Comparison of ENCODE assay signal across 12 cellular contexts in genomic region chr1:209926045-209926444, GRCh38. TPM values are rescaled to one million over a fixed set of nuclear protein-coding genes. Genes with fewer than 3 reads are reported as not detected.
A peak's percentile ranks its signal among the peaks of the same experiment; 100 is the strongest.
DNase-seq lines count a peak whose midpoint lies in the region; ATAC-seq and TF ChIP-seq lines count a peak whose summit lies in the region.
"Had no signal": no experiment of that assay in that cellular context is flagged by ENCODE, and none has a peak within 500 bp of the region (broad histone marks: within the 10 kb centered on the region; RNA-seq: fewer than 3 reads in every experiment).

No MANE protein-coding gene starts in this region.

- WGBS in SK-N-SH (ENCODE audit: low lambda C conversion rate), result 3% methylated on average over 3 of the region's 3 CpGs
- 45% methylated on average over 3 of the region's 3 CpGs for WGBS in esophagus muscularis mucosa

- POLR2A ChIA-PET in SK-N-SH (lab: Yijun Ruan, JAX), result interaction anchor here (1.0 kb wide), 1 partner anchor 14 kb away, joined by 3 read pairs; no protein-coding TSS in a partner anchor

- H3K4me1 Mint-ChIP-seq in type B pancreatic cell (ENCODE audit: unreplicated experiment), result no peaks in the 10 kb centered on the region
- H3K4me1 Mint-ChIP-seq: stimulated activated naive B cell treated with anti-CD40 and anti-IgM and Interleukin-4, amounts not matched to agents 10 μg/mL and 1 μg/mL and 100 μg/mL, for 72 hours had no signal

- TF ChIP-seq EP300 in SK-N-SH (IDR thresholded peaks at IDR 0.05; ENCODE audit: borderline replicate concordance in 1 of 2, low read depth in 1 of 2, low read length in 1 of 2) (peak in 1 of 2 experiments; percentile 33; a peak in 1 of 4 replicates), esophagus muscularis mucosa (IDR thresholded peaks at IDR 0.05) (no peak)

- H3K9ac ChIP-seq in SK-N-SH, result peak overlapping the region; percentile 23; the same call in 1 of the 2 replicates

- no peaks in the 10 kb centered on the region for H3K9me2 ChIP-seq in SK-N-SH

- no peaks in the 10 kb centered on the region for H3K36me3 Mint-ChIP-seq in type B pancreatic cell
- H3K36me3 Mint-ChIP-seq: activated naive CD8-positive, alpha-beta T cell; stimulated activated naive B cell treated with anti-CD40 and anti-IgM and Interleukin-4, amounts not matched to agents 10 μg/mL and 1 μg/mL and 100 μg/mL, for 72 hours had no signal

- intact Hi-C loops in esophagus muscularis mucosa (cut with DNase I), result no loop called here

- H3K36me3 ChIP-seq in SK-N-SH (replicated peaks in 1 of 2; ENCODE audit: control insufficient read depth in 1 of 2, insufficient read depth in 2 of 2, low read length in 1 of 2) (no peaks in the 10 kb centered on the region), kidney epithelial cell (ENCODE audit: control insufficient read depth, insufficient read depth, low read length) (no peaks in the 10 kb centered on the region), esophagus muscularis mucosa (no peaks in the 10 kb centered on the region)

- peak overlapping the region; percentile 5; the same call in 1 of the 2 replicates for H2AFZ ChIP-seq in SK-N-SH (ENCODE audit: low read depth)

- TF ChIP-seq RAD21 in SK-N-SH (IDR thresholded peaks at IDR 0.05; ENCODE audit: low read length), result no peak

- DNase-seq in DMS53 treated with DMSO at 0.1 percent for 48 hours (lab: John Stamatoyannopoulos, UW; ENCODE audit: unreplicated experiment), result peak; percentile 13
- peak; percentile 92 for DNase-seq in NCI-H146 treated with DMSO at 0.1 percent for 48 hours (lab: John Stamatoyannopoulos, UW; ENCODE audit: unreplicated experiment)
- peak; percentile 61 for DNase-seq in SK-N-SH
- peak; percentile 44 for DNase-seq in kidney epithelial cell (ENCODE audit: low read depth)
- no peak for DNase-seq in type B pancreatic cell (ENCODE audit: extremely low spot score, unreplicated experiment)
- no peak for DNase-seq in AML-193 (lab: John Stamatoyannopoulos, UW)
- DNase-seq in esophagus muscularis mucosa (ENCODE audit: extremely low spot score), result no peak
- DNase-seq: stimulated activated naive B cell treated with anti-CD40 and anti-IgM and Interleukin-4, amounts not matched to agents 10 μg/mL and 1 μg/mL and 100 μg/mL, for 72 hours had no signal

- no peak overlapping the region for H3K27ac Mint-ChIP-seq in type B pancreatic cell
- H3K27ac Mint-ChIP-seq: activated naive CD8-positive, alpha-beta T cell; progenitor cell of endocrine pancreas; stimulated activated naive B cell treated with anti-CD40 and anti-IgM and Interleukin-4, amounts not matched to agents 10 μg/mL and 1 μg/mL and 100 μg/mL, for 72 hours; T-helper 2 cell treated with Interferon-gamma antibody and Interleukin-4, amounts not matched to agents 5 μg/mL and 100 μg/mL, for 36 hours had no signal

- peaks cover 13% of the 10 kb centered on the region for H3K27me3 Mint-ChIP-seq in type B pancreatic cell

- H4K20me1 ChIP-seq in SK-N-SH (ENCODE audit: insufficient read depth), result no peaks in the 10 kb centered on the region

- no peaks in the 10 kb centered on the region for H3K9me3 Mint-ChIP-seq in type B pancreatic cell
- H3K9me3 Mint-ChIP-seq: T-helper 2 cell treated with Interferon-gamma antibody and Interleukin-4, amounts not matched to agents 5 μg/mL and 100 μg/mL, for 36 hours had no signal

- no peaks in the 10 kb centered on the region for H3K79me2 ChIP-seq in SK-N-SH (ENCODE audit: insufficient read depth)

- H3K27me3 ChIP-seq in SK-N-SH (ENCODE audit: insufficient read depth), result no peaks in the 10 kb centered on the region
- no peaks in the 10 kb centered on the region for H3K27me3 ChIP-seq in kidney epithelial cell (ENCODE audit: control insufficient read depth, insufficient read depth, low read length)
- no peaks in the 10 kb centered on the region for H3K27me3 ChIP-seq in esophagus muscularis mucosa

- H3K4me1 ChIP-seq in SK-N-SH (ENCODE audit: control insufficient read depth in 1 of 2, insufficient read depth in 2 of 2, low read depth in 1 of 2, low read length in 1 of 2), result peaks cover 12 to 23% of the 10 kb centered on the region in 2 experiments
- H3K4me1 ChIP-seq in esophagus muscularis mucosa, result no peaks in the 10 kb centered on the region

- TF ChIP-seq POLR2A in esophagus muscularis mucosa (IDR thresholded peaks at IDR 0.05; ENCODE audit: low read depth), result no peak

- no peak overlapping the region for H3K4me3 ChIP-seq in SK-N-SH (ENCODE audit: low read depth in 2 of 2, low read length in 1 of 2)
- H3K4me3 ChIP-seq in kidney epithelial cell (ENCODE audit: low read depth, low read length), result no peak overlapping the region
- H3K4me3 ChIP-seq in esophagus muscularis mucosa, result no peak overlapping the region

- H3F3A ChIP-seq in SK-N-SH (replicated peaks; ENCODE audit: insufficient read depth), result peaks cover 8% of the 10 kb centered on the region

- H3K9me3 ChIP-seq in SK-N-SH (no peaks in the 10 kb centered on the region; the same call in 1 of the 2 replicates), esophagus muscularis mucosa (peaks cover 0 to 4% (median 0%) of the 10 kb centered on the region in 4 donors)

- peak overlapping the region; percentile 54; the same call in 1 of the 2 replicates for H3K4me2 ChIP-seq in SK-N-SH

- peak overlapping the region; percentile 51 to 76; a peak in 3 of 4 replicates for H3K27ac ChIP-seq in SK-N-SH (ENCODE audit: low read depth in 2 of 2, low read length in 1 of 2)
- H3K27ac ChIP-seq in esophagus muscularis mucosa (replicated peaks in 1 of 4), result no peak overlapping the region

- no peak for ATAC-seq in GM18907 (IDR thresholded peaks at IDR 0.05; ENCODE audit: unreplicated experiment)
- ATAC-seq: stimulated activated naive B cell treated with anti-CD40 and anti-IgM and Interleukin-4, amounts not matched to agents 10 μg/mL and 1 μg/mL and 100 μg/mL, for 72 hours had no signal

- H3K4me3 Mint-ChIP-seq in type B pancreatic cell, result no peak overlapping the region
- H3K4me3 Mint-ChIP-seq: activated naive CD8-positive, alpha-beta T cell; stimulated activated naive B cell treated with anti-CD40 and anti-IgM and Interleukin-4, amounts not matched to agents 10 μg/mL and 1 μg/mL and 100 μg/mL, for 72 hours; T-helper 2 cell treated with Interferon-gamma antibody and Interleukin-4, amounts not matched to agents 5 μg/mL and 100 μg/mL, for 36 hours had no signal

- CTCF ChIA-PET in SK-N-SH (lab: Yijun Ruan, JAX), result interaction anchor here (0.8 to 1.5 kb wide), 4 partner anchors 11 to 65 kb away, joined by 3 to 5 read pairs (median 4); no protein-coding TSS in a partner anchor

- TF ChIP-seq CTCF in SK-N-SH (IDR thresholded peaks at IDR 0.05) (no peak), kidney epithelial cell (IDR thresholded peaks at IDR 0.05; ENCODE audit: insufficient read depth, low read length, poor library complexity, severe bottlenecking) (no peak), type B pancreatic cell (conservative IDR thresholded peaks at IDR 0.05) (no peak), esophagus muscularis mucosa (IDR thresholded peaks at IDR 0.05) (no peak)

TF ChIP-seq in SK-N-SH, 30 proteins besides CTCF, POLR2A, EP300 and RAD21:
- peak; percentile 45; the same call in 1 of the 2 replicates for TF ChIP-seq POLR2AphosphoS5 (IDR thresholded peaks at IDR 0.05; ENCODE audit: low read depth, low read length)
- TF ChIP-seq TCF12 (IDR thresholded peaks at IDR 0.05), result peak; percentile 78
- no peak for TF ChIP-seq REST (IDR thresholded peaks at IDR 0.05; ENCODE audit: low read depth, low read length)
- peak; percentile 84 for TF ChIP-seq NFIC (IDR thresholded peaks at IDR 0.05; ENCODE audit: borderline replicate concordance)
- TF ChIP-seq FOXJ3 (CRISPR knock-in tag; IDR thresholded peaks at IDR 0.05), result no peak
- TF ChIP-seq FOXM1 (IDR thresholded peaks at IDR 0.05; ENCODE audit: low read depth), result peak; percentile 39; the same call in 1 of the 2 replicates
- TF ChIP-seq TEAD4 (IDR thresholded peaks at IDR 0.05; ENCODE audit: borderline replicate concordance, insufficient read depth), result peak; percentile 55; the same call in 1 of the 2 replicates
- TF ChIP-seq FOSL2 (IDR thresholded peaks at IDR 0.05; ENCODE audit: borderline replicate concordance, low read depth), result peak; percentile 46; the same call in 1 of the 2 replicates
- no peak; the same call in 1 of the 2 replicates for TF ChIP-seq RXRA (IDR thresholded peaks at IDR 0.05; ENCODE audit: borderline replicate concordance, low read depth)
- peak; percentile 28; the same call in 1 of the 2 replicates for TF ChIP-seq JUND (IDR thresholded peaks at IDR 0.05)
- TF ChIP-seq RCOR1 (IDR thresholded peaks at IDR 0.05; ENCODE audit: low read length), result peak; percentile 61; the same call in 1 of the 2 replicates
- peak; percentile 21; the same call in 1 of the 2 replicates for TF ChIP-seq ELF1 (IDR thresholded peaks at IDR 0.05)
- TF ChIP-seq GATA2 (CRISPR knock-in tag; IDR thresholded peaks at IDR 0.05), result peak; percentile 55

RNA-seq across cellular contexts. Expression of gene SYT14, which starts 12.0 kb away (rescaled TPM):
- 1.2 and 1.8 TPM in 2 replicates for polyA plus RNA-seq in SK-N-SH (2012; rRNA removed)
- 1.8 TPM in 2 replicates for polyA plus RNA-seq in SK-N-SH (2012; cell fraction: cytosol; rRNA removed)
- 1.0 and 2.7 TPM in 2 replicates for polyA plus RNA-seq in SK-N-SH (2012; cell fraction: nucleus; rRNA removed)
- total RNA-seq in kidney epithelial cell (28.1 and 32.6 TPM in 2 replicates), type B pancreatic cell (ENCODE audit: low replicate concordance) (3.9 and 5.7 TPM in 2 replicates), esophagus muscularis mucosa (under 1 TPM; 0.11 to 0.42 (median 0.15) TPM)

Comparison
In these comparisons a context has a peak if more than half of its experiments do, and no peak if none do; other contexts are left out.
1. DNase-seq: peak in DMS53 treated with DMSO at 0.1 percent for 48 hours (single experiment), NCI-H146 treated with DMSO at 0.1 percent for 48 hours (single experiment), SK-N-SH (single experiment) and kidney epithelial cell (single experiment); none in type B pancreatic cell (single experiment), AML-193 (0 of 2) and esophagus muscularis mucosa (single experiment).
2. H3K27ac ChIP-seq: peak in SK-N-SH (2 of 2); none in esophagus muscularis mucosa (0 of 4).